ENCODE assay signal across 14 cellular contexts in the genomic region with DNA sequence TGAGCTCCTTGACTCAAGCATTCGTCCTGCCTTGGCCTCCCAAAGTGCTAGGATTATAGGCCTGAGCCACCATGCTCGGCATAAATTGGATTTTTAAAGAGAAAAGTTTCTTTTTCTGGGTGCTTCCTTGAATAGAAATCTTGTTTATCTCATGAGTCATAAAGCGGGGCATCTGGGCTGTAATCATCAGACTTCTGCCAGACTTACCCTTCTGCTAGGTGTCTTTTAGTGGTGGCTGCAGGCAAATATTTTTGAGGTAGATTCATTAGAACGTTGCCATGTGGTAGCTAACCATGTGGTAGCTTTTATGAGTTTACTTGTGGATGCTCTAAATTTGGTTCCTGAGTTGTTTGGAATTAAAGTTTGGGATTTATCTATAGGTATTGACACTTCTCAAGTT. TPM values are rescaled to one million over a fixed set of nuclear protein-coding genes. Genes with fewer than 3 reads are reported as not detected.
A peak's percentile ranks its signal among the peaks of the same experiment; 100 is the strongest.
DNase-seq lines count a peak whose midpoint lies in the region; ATAC-seq, FAIRE-seq and TF ChIP-seq lines count a peak whose summit lies in the region.
"Had no signal": no experiment of that assay in that cellular context is flagged by ENCODE, and none has a peak within 500 bp of the region (broad histone marks: within the 10 kb centered on the region; RNA-seq: fewer than 3 reads in every experiment).

No MANE protein-coding gene starts in this region.

- H3K4me3 ChIP-seq in astrocyte (ENCODE audit: insufficient read depth, low read depth, low read length), result no peak overlapping the region

- peaks cover 52% of the 10 kb centered on the region for H3K4me1 Mint-ChIP-seq in astrocyte (ENCODE audit: low read depth, unreplicated experiment)

- H3K4me3 Mint-ChIP-seq in astrocyte (ENCODE audit: unreplicated experiment), result no peak overlapping the region

- TF ChIP-seq CTCF in astrocyte (IDR thresholded peaks at IDR 0.05; ENCODE audit: insufficient read depth, low read depth, low read length), result no peak

- H3K9ac ChIP-seq in astrocyte (ENCODE audit: low read length), result peak overlapping the region; percentile 68

- FAIRE-seq in astrocyte (lab: Jason Lieb, UNC), result peak; percentile 9

- peaks cover 42% of the 10 kb centered on the region for H3K4me1 ChIP-seq in astrocyte (ENCODE audit: insufficient read depth, low read length)

- ATAC-seq in stimulated activated naive CD8-positive, alpha-beta T cell treated with anti-CD3 and anti-CD28 coated beads, Interleukin-15, Interleukin-2, amounts not matched to agents 100 U/mL and 50 U/mL, for 24 hours, result no peak
- ATAC-seq: esophagus mucosa, left ventricle myocardium superior, right cardiac atrium had no signal

- H3K9me3 ChIP-seq in astrocyte (ENCODE audit: insufficient read depth, low read depth, low read length), result no peaks in the 10 kb centered on the region

- H3K79me2 ChIP-seq in astrocyte (ENCODE audit: insufficient read depth, low read length), result peaks cover 95% of the 10 kb centered on the region

- no peak overlapping the region for H2AFZ ChIP-seq in astrocyte (ENCODE audit: low read depth, low read length)

- H3K9me3 Mint-ChIP-seq in astrocyte (ENCODE audit: unreplicated experiment), result no peaks in the 10 kb centered on the region

- peaks cover 62% of the 10 kb centered on the region for H4K20me1 ChIP-seq in astrocyte (ENCODE audit: insufficient read depth, low read length)

- peaks cover 13% of the 10 kb centered on the region for H3K36me3 Mint-ChIP-seq in astrocyte (ENCODE audit: low read depth, unreplicated experiment)

- peak overlapping the region; percentile 95 for H3K27ac Mint-ChIP-seq in astrocyte (ENCODE audit: unreplicated experiment)

- H3K27me3 Mint-ChIP-seq in astrocyte (ENCODE audit: low read depth, unreplicated experiment), result no peaks in the 10 kb centered on the region

- H3K4me2 ChIP-seq in astrocyte (ENCODE audit: low read length), result peak overlapping the region; percentile 73

- DNase-seq in AG08395 (ENCODE audit: low spot score) (peak; percentile 50), HS-5 (ENCODE audit: low read depth) (peak; percentile 66), astrocyte (ENCODE audit: low read depth) (peak; percentile 81), kidney glomerular epithelial cell (lab: John Stamatoyannopoulos, UW) (peak; percentile 65), NCI-H526 treated with DMSO at 0.1 percent for 48 hours (lab: John Stamatoyannopoulos, UW) (no peak), DMS153 treated with DMSO at 0.1 percent for 48 hours (lab: John Stamatoyannopoulos, UW; ENCODE audit: unreplicated experiment) (no peak)
- no peak for DNase-seq in activated CD8-positive, alpha-beta memory T cell treated with anti-CD3 and anti-CD28 coated beads for 24 hours
- DNase-seq in stimulated activated naive CD8-positive, alpha-beta T cell treated with anti-CD3 and anti-CD28 coated beads, Interleukin-15, Interleukin-2, amounts not matched to agents 100 U/mL and 50 U/mL, for 24 hours, result no peak
- DNase-seq: COR-L47, NCI-H146 had no signal

- H3K27me3 ChIP-seq in astrocyte (ENCODE audit: insufficient read depth, low read length), result no peaks in the 10 kb centered on the region

- peaks cover 5% of the 10 kb centered on the region for H3K36me3 ChIP-seq in astrocyte (ENCODE audit: insufficient read depth, low read length)

- H3K27ac ChIP-seq in astrocyte (ENCODE audit: low read depth, low read length), result peak overlapping the region; percentile 81
- H3K27ac ChIP-seq: VCaP had no signal

RNA-seq across cellular contexts. Expression of gene PGS1, which starts 13.4 kb away (rescaled TPM):
- total RNA-seq in astrocyte, result 31.3 and 32.0 TPM in 2 replicates

RNA-seq across cellular contexts. Expression of gene SOCS3, which starts 32.0 kb away (rescaled TPM):
- 13.4 and 16.7 TPM in 2 replicates for total RNA-seq in astrocyte

Comparison
In these comparisons a context has a peak if more than half of its experiments do, and no peak if none do; other contexts are left out.
1. DNase-seq: peak in AG08395 (single experiment), HS-5 (single experiment), astrocyte (single experiment) and kidney glomerular epithelial cell (single experiment); none in NCI-H526 treated with DMSO at 0.1 percent for 48 hours (single experiment), activated CD8-positive, alpha-beta memory T cell treated with anti-CD3 and anti-CD28 coated beads for 24 hours (single experiment), stimulated activated naive CD8-positive, alpha-beta T cell treated with anti-CD3 and anti-CD28 coated beads, Interleukin-15, Interleukin-2, amounts not matched to agents 100 U/mL and 50 U/mL, for 24 hours (single experiment) and DMS153 treated with DMSO at 0.1 percent for 48 hours (single experiment).